In the genomic region with DNA sequence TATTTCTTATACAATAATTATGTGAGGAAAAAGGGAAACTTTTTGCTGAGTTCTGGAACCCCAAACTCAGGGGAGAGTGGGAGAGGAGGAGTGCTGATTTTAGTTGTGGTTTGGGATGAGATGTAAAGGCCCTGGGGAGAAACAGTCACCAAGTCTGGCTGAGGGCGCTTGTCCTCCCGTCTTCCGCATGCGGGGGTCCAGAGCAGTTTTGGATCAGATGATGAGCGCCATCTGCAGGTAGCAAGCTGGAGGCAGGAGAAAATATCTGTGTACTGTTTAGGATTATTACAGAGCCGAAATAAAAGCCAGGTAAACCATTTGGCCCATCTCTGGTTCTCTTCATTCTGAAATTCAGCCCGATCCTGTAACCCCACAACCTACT, we compare ENCODE assay signal across 8 cellular contexts. TPM values are rescaled to one million over a fixed set of nuclear protein-coding genes. Genes with fewer than 3 reads are reported as not detected.
DNase-seq lines count a peak whose midpoint lies in the region; ATAC-seq and TF ChIP-seq lines count a peak whose summit lies in the region.

No MANE protein-coding gene starts in this region.

- H3K9me3 ChIP-seq in duodenal mucosa (ENCODE audit: control insufficient read depth in 1 of 2, low read length in 2 of 2) (no peaks in the 10 kb centered on the region), lung (ENCODE audit: control insufficient read depth in 2 of 2, insufficient read depth in 1 of 2, low read length in 1 of 2) (no peaks in the 10 kb centered on the region)

- 0 to 1% methylated on average over 7 of the region's 7 CpGs for WGBS in lung, 2 donors

- H3K27me3 ChIP-seq in duodenal mucosa (ENCODE audit: control insufficient read depth in 1 of 2, insufficient read depth in 2 of 2, low read length in 2 of 2): no peaks in the 10 kb centered on the region
- no peaks in the 10 kb centered on the region for H3K27me3 ChIP-seq in lung (ENCODE audit: control insufficient read depth, insufficient read depth)

- peak overlapping the region; percentile 86 to 91 for H3K9ac ChIP-seq in duodenal mucosa (ENCODE audit: low read depth in 1 of 2, low read length in 2 of 2)

- H3K27ac ChIP-seq in duodenal mucosa (ENCODE audit: low read depth, low read length) (peak overlapping the region; percentile 89), lung (ENCODE audit: low read depth in 1 of 2, low read length in 1 of 2) (peak overlapping the region; percentile 54 to 91)

- peaks cover 28 to 33% of the 10 kb centered on the region in 2 donors for H3K4me1 ChIP-seq in duodenal mucosa (ENCODE audit: control insufficient read depth in 1 of 2, insufficient read depth in 2 of 2, low read length in 2 of 2)
- H3K4me1 ChIP-seq in lung (ENCODE audit: control insufficient read depth in 2 of 2, insufficient read depth in 2 of 2, low read length in 2 of 2): peaks cover 0 to 5% of the 10 kb centered on the region in 2 donors

- peak; percentile 65 for DNase-seq in NCI-H69 (lab: John Stamatoyannopoulos, UW)
- DNase-seq in activated CD4-positive, alpha-beta T cell treated with anti-CD3 and anti-CD28 coated beads, Interleukin-2, amount 50 U/mL, for 4 hours: peak; percentile 81 to 83
- peak; percentile 80 for DNase-seq in lung (ENCODE audit: low spot score)
- DNase-seq in stimulated activated CD4-positive, alpha-beta T cell treated with anti-CD3 and anti-CD28 coated beads, TNF-alpha, amount 100 ng/mL, for 24 hours (ENCODE audit: low read depth in 3 of 3): peak; percentile 62 to 77 (median 74)

- H3K4me3 ChIP-seq in duodenal mucosa (ENCODE audit: low read depth in 1 of 2, low read length in 2 of 2) (peak overlapping the region; percentile 85 to 96), lung (no peak overlapping the region)

- peak; percentile 45 for ATAC-seq in HG03432 (IDR thresholded peaks at IDR 0.05; ENCODE audit: unreplicated experiment)
- peak; percentile 75 for ATAC-seq in lung (ENCODE audit: insufficient read depth, low FRiP score)
- ATAC-seq in GM19397 (IDR thresholded peaks at IDR 0.05; ENCODE audit: unreplicated experiment): no peak

- no peaks in the 10 kb centered on the region for H3K36me3 ChIP-seq in duodenal mucosa (ENCODE audit: control insufficient read depth in 1 of 2, insufficient read depth in 2 of 2, low read length in 2 of 2)
- H3K36me3 ChIP-seq in lung (ENCODE audit: control insufficient read depth in 2 of 2, insufficient read depth in 2 of 2, low read length in 2 of 2): no peaks in the 10 kb centered on the region

- TF ChIP-seq CTCF in GM12874 (IDR thresholded peaks at IDR 0.05; ENCODE audit: insufficient read depth, low read depth, low read length) (peak; percentile 74), lung (IDR thresholded peaks at IDR 0.05; ENCODE audit: control extremely low read depth, extremely low read depth) (peak; percentile 70)

RNA-seq across cellular contexts. Expression of a gene that starts 1.6 kb away (rescaled TPM):
- 100 to 1,000 TPM in 1 of 2 donors, 10 to 100 TPM in 1; 76.6 to 118 TPM for total RNA-seq in lung
- 10 to 100 TPM; 25.6 to 31.6 TPM for polyA plus RNA-seq in lung
